9 cellular contexts compared by ENCODE assay signal in the genomic region with DNA sequence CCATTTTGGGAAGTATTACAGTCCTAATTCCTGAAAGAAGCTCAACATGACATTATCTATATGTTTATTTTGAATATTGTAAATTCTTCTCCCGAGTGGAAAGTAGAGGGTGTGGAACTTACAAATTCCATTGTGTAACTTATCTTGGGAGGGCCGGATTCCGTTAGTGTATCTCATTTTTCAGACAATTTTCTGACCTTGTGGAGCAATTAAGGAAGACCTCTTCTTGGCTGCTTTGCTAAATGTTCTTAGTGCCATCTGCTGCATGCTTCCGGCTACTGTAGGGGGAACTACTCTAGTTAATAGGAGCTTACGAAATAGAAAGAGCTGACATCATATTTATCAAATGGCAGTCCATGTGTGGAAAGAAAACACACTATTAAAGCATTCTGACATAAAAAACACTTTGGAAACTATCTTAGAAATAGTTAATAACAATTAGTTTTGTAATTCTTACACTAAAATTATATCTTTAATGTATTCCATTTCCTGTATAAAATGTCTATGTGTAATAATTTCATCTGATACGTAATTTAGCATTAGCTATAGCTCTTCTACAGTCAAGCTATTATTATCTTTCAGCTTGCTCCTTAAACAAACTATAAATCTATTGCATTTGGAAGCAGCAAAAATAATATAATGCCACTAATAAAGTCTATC. TPM values are rescaled to one million over a fixed set of nuclear protein-coding genes. Genes with fewer than 3 reads are reported as not detected.
DNase-seq lines count a peak whose midpoint lies in the region; ATAC-seq, FAIRE-seq and TF ChIP-seq lines count a peak whose summit lies in the region.
"Had no signal": no experiment of that assay in that cellular context is flagged by ENCODE, and none has a peak within 500 bp of the region (broad histone marks: within the 10 kb centered on the region; RNA-seq: fewer than 3 reads in every experiment).

No MANE protein-coding gene starts in this region.

- no peak overlapping the region for H3K4me3 Mint-ChIP-seq in endothelial cell (ENCODE audit: unreplicated experiment)

- H3K4me3 ChIP-seq in coronary artery, result no peak overlapping the region
- H3K4me3 ChIP-seq: skin epidermis had no signal

- no peaks in the 10 kb centered on the region for H3K27me3 Mint-ChIP-seq in endothelial cell (ENCODE audit: unreplicated experiment)

- H3K27ac ChIP-seq in coronary artery, result no peak overlapping the region
- H3K27ac ChIP-seq: skin epidermis had no signal

- intact Hi-C loops in Right ventricle myocardium superior (cut with DNase I), result no loop called here

- no peak overlapping the region for H3K27ac Mint-ChIP-seq in endothelial cell (ENCODE audit: unreplicated experiment)

- no peak for TF ChIP-seq CTCF in endothelial cell (IDR thresholded peaks at IDR 0.05; ENCODE audit: unreplicated experiment)
- no peak for TF ChIP-seq CTCF in coronary artery (IDR thresholded peaks at IDR 0.05)

- no peaks in the 10 kb centered on the region for H3K36me3 Mint-ChIP-seq in endothelial cell (ENCODE audit: low read depth, unreplicated experiment)

- peaks cover 2% of the 10 kb centered on the region for H3K4me1 Mint-ChIP-seq in endothelial cell (ENCODE audit: unreplicated experiment)

- H3K9me3 Mint-ChIP-seq in endothelial cell (ENCODE audit: unreplicated experiment), result no peaks in the 10 kb centered on the region

- no peak for FAIRE-seq in HTR-8/SVneo (lab: Jason Lieb, UNC)

- DNase-seq in DMS 273 (lab: John Stamatoyannopoulos, UW; ENCODE audit: unreplicated experiment), result peak; percentile 77
- DNase-seq in HTR-8/SVneo (ENCODE audit: insufficient read length, low spot score), result peak; percentile 40
- peak; percentile 25 for DNase-seq in OCI-M2 (lab: John Stamatoyannopoulos, UW; ENCODE audit: unreplicated experiment)
- peak; percentile 10 for DNase-seq in endothelial cell (ENCODE audit: low spot score)
- peak; percentile 41 for DNase-seq in renal cortical epithelial cell (ENCODE audit: low read depth)
- no peak for DNase-seq in Right ventricle myocardium superior
- no peak for DNase-seq in coronary artery (ENCODE audit: low spot score)

- ATAC-seq in GM19452 (IDR thresholded peaks at IDR 0.05; ENCODE audit: unreplicated experiment) (peak; percentile 76), Right ventricle myocardium superior (ENCODE audit: poor library complexity) (no peak)

RNA-seq across cellular contexts. Expression of gene KCNQ5, which starts 41.5 kb away (rescaled TPM):
- 0.08 TPM for total RNA-seq in endothelial cell (ENCODE audit: unreplicated experiment)
- total RNA-seq in renal cortical epithelial cell, result under 0.01 and 0.35 TPM in 2 replicates
- total RNA-seq in Right ventricle myocardium superior, result not detected

Comparison
In these comparisons a context has a peak if more than half of its experiments do, and no peak if none do; other contexts are left out.
1. DNase-seq: peak in DMS 273 (single experiment), HTR-8/SVneo (single experiment), OCI-M2 (single experiment), endothelial cell (single experiment) and renal cortical epithelial cell (single experiment); none in Right ventricle myocardium superior (single experiment) and coronary artery (single experiment).